In the genomic region with DNA sequence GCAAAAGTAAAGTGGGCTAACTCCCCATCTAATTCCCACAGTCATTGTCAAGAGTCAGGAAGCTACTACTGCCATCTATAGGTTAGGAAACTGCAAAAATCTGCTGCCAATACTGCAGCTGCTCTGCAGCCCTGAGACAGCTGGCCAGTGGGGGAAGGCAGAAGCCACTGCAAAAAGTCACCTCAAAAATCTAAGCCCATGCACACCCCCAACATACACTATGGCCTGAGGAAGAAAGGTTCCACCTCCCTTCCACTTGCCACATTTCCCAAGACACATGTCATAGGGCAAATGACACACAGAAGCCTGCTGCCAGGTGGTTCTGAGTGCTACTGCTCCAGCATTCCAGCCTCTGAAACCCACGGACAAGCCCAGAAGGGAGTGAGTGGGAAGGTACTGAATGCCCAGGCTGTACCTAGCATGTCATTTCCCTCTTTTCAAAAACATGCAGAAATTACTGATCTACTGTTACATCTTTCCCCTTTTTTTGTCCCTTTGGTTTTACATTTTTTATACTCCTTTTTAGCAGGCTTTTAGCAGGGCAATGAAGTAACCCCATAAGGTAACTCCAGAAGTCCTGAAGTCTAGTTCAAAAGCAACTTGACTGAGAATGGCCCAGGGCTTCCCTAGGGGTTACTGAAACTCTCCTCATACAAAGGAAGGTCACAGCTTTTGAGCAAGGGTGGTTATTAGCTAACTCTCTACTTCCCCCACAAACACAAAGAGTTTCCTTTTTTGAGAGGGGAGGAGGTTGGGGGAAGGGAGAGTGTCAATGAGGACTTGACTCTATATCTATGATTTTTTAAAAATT, we compare ENCODE assay signal across 8 cellular contexts. TPM values are rescaled to one million over a fixed set of nuclear protein-coding genes. Genes with fewer than 3 reads are reported as not detected.
DNase-seq lines count a peak whose midpoint lies in the region; ATAC-seq and TF ChIP-seq lines count a peak whose summit lies in the region.

No MANE protein-coding gene starts in this region.

- H3K9ac ChIP-seq in liver (ENCODE audit: low read depth in 1 of 2, low read length in 2 of 2) = no peak overlapping the region

- H3K36me3 ChIP-seq in body of pancreas (replicated peaks in 1 of 2; ENCODE audit: insufficient read depth in 1 of 2, low read depth in 2 of 2) (no peaks in the 10 kb centered on the region), liver (ENCODE audit: control insufficient read depth in 4 of 4, insufficient read depth in 3 of 4, low read depth in 1 of 4, low read length in 3 of 4) (peaks cover 3 to 19% (median 9%) of the 10 kb centered on the region in 4 donors)

- DNase-seq in AG09309 (ENCODE audit: low read depth) (no peak), NB4 (ENCODE audit: low read depth) (peak; percentile 95), body of pancreas (peak in 2 of 4 donors; percentile 41)
- no peak for DNase-seq in activated CD4-positive, alpha-beta T cell treated with anti-CD3 and anti-CD28 coated beads for 36 hours
- no peak for DNase-seq in stimulated activated CD4-positive, alpha-beta T cell treated with anti-CD3 and anti-CD28 coated beads, Interleukin-1b, Interleukin-23, amount 100 ng/mL, for 48 hours

- CTCF ChIA-PET in activated CD4-positive, alpha-beta T cell treated with anti-CD3 and anti-CD28 coated beads for 36 hours (lab: Charles Lee) = interaction anchor here (0.6 kb wide), 1 partner anchor 15 kb away, joined by 3 read pairs; no protein-coding TSS in a partner anchor

- TF ChIP-seq CTCF in AG09309 (IDR thresholded peaks at IDR 0.05; ENCODE audit: control insufficient read depth, insufficient read depth, low read depth, low read length, missing control alignments) (peak; percentile 49), NB4 (IDR thresholded peaks at IDR 0.05; ENCODE audit: low read depth, low read length) (peak; percentile 52), body of pancreas (IDR thresholded peaks at IDR 0.05) (peak in 5 of 7 experiments; percentile 13 to 48 (median 42)), liver (IDR thresholded peaks at IDR 0.05; ENCODE audit: low read depth, low read length, missing input control) (peak; percentile 25)

- no peaks in the 10 kb centered on the region for H3K27me3 Mint-ChIP-seq in activated CD4-positive, alpha-beta T cell treated with anti-CD3 and anti-CD28 coated beads for 36 hours

- POLR2A ChIA-PET in activated CD4-positive, alpha-beta T cell treated with anti-CD3 and anti-CD28 coated beads for 36 hours (lab: Charles Lee) = no interaction called here

- H3K36me3 Mint-ChIP-seq in activated CD4-positive, alpha-beta T cell treated with anti-CD3 and anti-CD28 coated beads for 36 hours (ENCODE audit: low read depth) = peaks cover 23% of the 10 kb centered on the region

- TF ChIP-seq RAD21 in liver (IDR thresholded peaks at IDR 0.05) = peak; percentile 62 to 66

- intact Hi-C loops in body of pancreas (cut with DNase I) = no loop called here
- intact Hi-C loops in activated CD4-positive, alpha-beta T cell treated with anti-CD3 and anti-CD28 coated beads for 36 hours (cut with DNase I, micrococcal nuclease) = no loop called here

- H3K4me1 ChIP-seq in body of pancreas = peaks cover 20% of the 10 kb centered on the region
- H3K4me1 ChIP-seq in liver (ENCODE audit: control insufficient read depth in 4 of 4, insufficient read depth in 4 of 4, low read length in 3 of 4) = peaks cover 2 to 5% (median 4%) of the 10 kb centered on the region in 4 donors

- TF ChIP-seq POLR2A in NB4 (IDR thresholded peaks at IDR 0.05; ENCODE audit: extremely low read depth, insufficient read length) (no peak), body of pancreas (IDR thresholded peaks at IDR 0.05) (no peak)

- ATAC-seq in GM19043 (IDR thresholded peaks at IDR 0.05; ENCODE audit: low read depth, unreplicated experiment) (peak; percentile 59), body of pancreas (peak; percentile 68), GM18517 (IDR thresholded peaks at IDR 0.05; ENCODE audit: unreplicated experiment) (no peak)
- ATAC-seq in activated CD4-positive, alpha-beta T cell treated with anti-CD3 and anti-CD28 coated beads for 36 hours = no peak

- H3K27ac ChIP-seq in body of pancreas = peak overlapping the region in 3 of 4 donors; percentile 26 to 75 (median 48)
- H3K27ac ChIP-seq in liver (ENCODE audit: low read depth in 1 of 2, low read length in 2 of 2) = peak overlapping the region; percentile 19 to 73

- peaks cover 3% of the 10 kb centered on the region for H3K4me1 Mint-ChIP-seq in activated CD4-positive, alpha-beta T cell treated with anti-CD3 and anti-CD28 coated beads for 36 hours

- no peak overlapping the region for H3K4me3 Mint-ChIP-seq in activated CD4-positive, alpha-beta T cell treated with anti-CD3 and anti-CD28 coated beads for 36 hours

- H3K27ac Mint-ChIP-seq in activated CD4-positive, alpha-beta T cell treated with anti-CD3 and anti-CD28 coated beads for 36 hours = no peak overlapping the region

- no peaks in the 10 kb centered on the region for H3K9me3 Mint-ChIP-seq in activated CD4-positive, alpha-beta T cell treated with anti-CD3 and anti-CD28 coated beads for 36 hours (ENCODE audit: low read depth)

- no peaks in the 10 kb centered on the region for H3K9me3 ChIP-seq in body of pancreas
- H3K9me3 ChIP-seq in liver (ENCODE audit: control insufficient read depth in 4 of 4, low read length in 3 of 4) = no peaks in the 10 kb centered on the region

- WGBS in body of pancreas, 2 donors = 10 to 23% methylated on average over 1 of the region's 1 CpG
- 45% methylated on average over 1 of the region's 1 CpG for WGBS in liver

- H3K27me3 ChIP-seq in body of pancreas (no peaks in the 10 kb centered on the region), liver (ENCODE audit: control insufficient read depth in 4 of 4, insufficient read depth in 4 of 4, low read length in 3 of 4) (no peaks in the 10 kb centered on the region)

- H3K4me3 ChIP-seq in AG09309 (ENCODE audit: control insufficient read depth, low read depth, low read length) (no peak overlapping the region), NB4 (ENCODE audit: low read depth, low read length) (peak overlapping the region; percentile 38), body of pancreas (no peak overlapping the region), liver (ENCODE audit: low read depth in 1 of 3, low read length in 3 of 3) (no peak overlapping the region)

TF ChIP-seq in liver, 16 proteins besides CTCF, POLR2A, EP300 and RAD21 (continues in another document):
- TF ChIP-seq RXRA (IDR thresholded peaks at IDR 0.05) = no peak
- TF ChIP-seq YY1 (IDR thresholded peaks at IDR 0.05) = no peak
- TF ChIP-seq HNF4A (conservative IDR thresholded peaks at IDR 0.05) = no peak
- no peak for TF ChIP-seq NR2F2 (IDR thresholded peaks at IDR 0.05)
- no peak for TF ChIP-seq HNF4G (IDR thresholded peaks at IDR 0.05)
- no peak for TF ChIP-seq EGR1 (IDR thresholded peaks at IDR 0.05; ENCODE audit: low read depth in 2 of 2)
- no peak for TF ChIP-seq MAX (IDR thresholded peaks at IDR 0.05)
- no peak for TF ChIP-seq ATF3 (IDR thresholded peaks at IDR 0.05)
- no peak for TF ChIP-seq FOXA2 (IDR thresholded peaks at IDR 0.05)
- no peak for TF ChIP-seq SP1 (IDR thresholded peaks at IDR 0.05)
- TF ChIP-seq, protein P1, sequence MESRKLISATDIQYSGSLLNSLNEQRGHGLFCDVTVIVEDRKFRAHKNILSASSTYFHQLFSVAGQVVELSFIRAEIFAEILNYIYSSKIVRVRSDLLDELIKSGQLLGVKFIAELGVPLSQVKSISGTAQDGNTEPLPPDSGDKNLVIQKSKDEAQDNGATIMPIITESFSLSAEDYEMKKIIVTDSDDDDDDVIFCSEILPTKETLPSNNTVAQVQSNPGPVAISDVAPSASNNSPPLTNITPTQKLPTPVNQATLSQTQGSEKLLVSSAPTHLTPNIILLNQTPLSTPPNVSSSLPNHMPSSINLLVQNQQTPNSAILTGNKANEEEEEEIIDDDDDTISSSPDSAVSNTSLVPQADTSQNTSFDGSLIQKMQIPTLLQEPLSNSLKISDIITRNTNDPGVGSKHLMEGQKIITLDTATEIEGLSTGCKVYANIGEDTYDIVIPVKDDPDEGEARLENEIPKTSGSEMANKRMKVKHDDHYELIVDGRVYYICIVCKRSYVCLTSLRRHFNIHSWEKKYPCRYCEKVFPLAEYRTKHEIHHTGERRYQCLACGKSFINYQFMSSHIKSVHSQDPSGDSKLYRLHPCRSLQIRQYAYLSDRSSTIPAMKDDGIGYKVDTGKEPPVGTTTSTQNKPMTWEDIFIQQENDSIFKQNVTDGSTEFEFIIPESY (IDR thresholded peaks at IDR 0.05) = no peak
- TF ChIP-seq JUND (IDR thresholded peaks at IDR 0.05) = no peak
- no peak for TF ChIP-seq GABPA (IDR thresholded peaks at IDR 0.05 in 1 of 2, conservative IDR thresholded peaks at IDR 0.05 in 1 of 2)
- TF ChIP-seq TAF1 (conservative IDR thresholded peaks at IDR 0.05) = no peak
- TF ChIP-seq FOXA1 (IDR thresholded peaks at IDR 0.05) = no peak

RNA-seq across cellular contexts. Expression of gene DGCR2, which starts 36.8 kb away (rescaled TPM):
- 10 to 100 TPM; 43.8 to 89.3 TPM for total RNA-seq in body of pancreas
- 10 to 100 TPM; 21.3 to 30.0 TPM for total RNA-seq in liver
- 10 to 100 TPM; 11.2 to 20.9 TPM for polyA plus RNA-seq in liver
- 10 to 100 TPM; 23.7 to 27.5 TPM for total RNA-seq in activated CD4-positive, alpha-beta T cell treated with anti-CD3 and anti-CD28 coated beads for 36 hours

RNA-seq across cellular contexts. Expression of gene TSSK2, which starts 45.7 kb away (rescaled TPM):
- total RNA-seq in body of pancreas = under 1 TPM in 1 of 2 donors, not detected in 1; 0.33 TPM
- total RNA-seq in liver = under 1 TPM in 1 of 2 donors, not detected in 1; 0.08 TPM
- not detected for polyA plus RNA-seq in liver
- total RNA-seq in activated CD4-positive, alpha-beta T cell treated with anti-CD3 and anti-CD28 coated beads for 36 hours = not detected

RNA-seq across cellular contexts. Expression of gene ESS2, which starts 59.0 kb away (rescaled TPM):
- total RNA-seq in body of pancreas (1 to 10 TPM; 4.6 to 7.3 TPM), liver (1 to 10 TPM; 2.2 to 5.6 TPM)
- polyA plus RNA-seq in liver = 1 to 10 TPM; 2.8 to 5.7 TPM
- total RNA-seq in activated CD4-positive, alpha-beta T cell treated with anti-CD3 and anti-CD28 coated beads for 36 hours = 10 to 100 TPM; 12.9 to 13.4 TPM

Comparison
In these comparisons a context has a peak if more than half of its experiments do, and no peak if none do; other contexts are left out.
1. ATAC-seq: peak in GM19043 (single experiment) and body of pancreas (single experiment); none in activated CD4-positive, alpha-beta T cell treated with anti-CD3 and anti-CD28 coated beads for 36 hours (single experiment) and GM18517 (single experiment).
2. Peak in every context shown above with its lines, with median percentiles within 50 percentile points of each other: CTCF ChIP-seq.